12 cellular contexts compared by ENCODE assay signal in the genomic region with DNA sequence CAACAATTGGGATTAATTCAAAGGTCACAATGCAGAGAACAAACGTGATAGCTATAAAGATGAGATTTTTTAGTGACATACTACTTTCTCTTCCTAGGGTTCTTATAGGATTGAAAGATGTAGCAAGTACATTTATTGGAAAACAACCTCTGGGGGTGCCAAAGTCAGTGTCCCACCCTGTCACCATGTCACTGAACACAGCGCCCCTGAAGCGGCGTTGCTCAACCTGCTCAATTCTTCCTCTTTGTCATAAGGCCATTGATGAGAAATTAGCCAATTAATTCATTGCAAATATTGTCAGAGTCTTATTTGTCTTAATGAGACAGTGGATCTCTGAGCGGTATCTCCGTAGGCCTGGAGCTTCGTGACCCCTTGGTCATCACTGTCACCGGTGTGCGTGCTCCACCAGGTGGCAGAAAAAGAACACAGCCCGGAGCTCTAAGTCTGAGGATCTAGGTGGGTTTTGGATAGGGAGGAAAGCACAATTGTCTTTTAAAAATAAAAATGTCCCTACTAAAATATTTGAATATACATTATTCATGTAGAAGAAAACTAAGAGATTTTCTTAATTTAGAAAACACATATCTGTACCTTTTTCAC.
A peak's percentile ranks its signal among the peaks of the same experiment; 100 is the strongest.
DNase-seq lines count a peak whose midpoint lies in the region; ATAC-seq and TF ChIP-seq lines count a peak whose summit lies in the region.
"Had no signal": no experiment of that assay in that cellular context is flagged by ENCODE, and none has a peak within 500 bp of the region (broad histone marks: within the 10 kb centered on the region; RNA-seq: fewer than 3 reads in every experiment).

No MANE protein-coding gene starts in this region.

- no peak overlapping the region for H3K4me3 Mint-ChIP-seq in activated naive CD8-positive, alpha-beta T cell treated with anti-CD3 and anti-CD28 coated beads for 36 hours

- no peaks in the 10 kb centered on the region for H3K4me1 Mint-ChIP-seq in activated naive CD8-positive, alpha-beta T cell treated with anti-CD3 and anti-CD28 coated beads for 36 hours

- no peak overlapping the region for H3K9ac ChIP-seq in OCI-LY1 (ENCODE audit: low read length)

- peaks cover 4% of the 10 kb centered on the region for H3K9me3 Mint-ChIP-seq in activated naive CD8-positive, alpha-beta T cell treated with anti-CD3 and anti-CD28 coated beads for 36 hours

- H3K27ac ChIP-seq in OCI-LY1 (ENCODE audit: low read depth, low read length, poor library complexity, severe bottlenecking) (no peak overlapping the region), upper lobe of left lung (no peak overlapping the region), RWPE1 (no peak overlapping the region)

- H3K9me2 ChIP-seq in OCI-LY1 (ENCODE audit: low read depth, low read length) = no peaks in the 10 kb centered on the region

- 57 to 59% methylated on average over 10 of the region's 10 CpGs for WGBS in upper lobe of left lung, 2 donors

- no peaks in the 10 kb centered on the region for H3K9me3 ChIP-seq in OCI-LY1 (ENCODE audit: low read length)
- H3K9me3 ChIP-seq in upper lobe of left lung = peaks cover 0 to 5% (median 0%) of the 10 kb centered on the region in 4 donors

- peak; percentile 54 for TF ChIP-seq CTCF in OCI-LY1 (IDR thresholded peaks at IDR 0.05; ENCODE audit: low read length)
- no peak for TF ChIP-seq CTCF in upper lobe of left lung (IDR thresholded peaks at IDR 0.05)
- no peak for TF ChIP-seq CTCF in RWPE1 (conservative IDR thresholded peaks at IDR 0.05; ENCODE audit: low read depth)

- DNase-seq in NCI-H82 (lab: John Stamatoyannopoulos, UW) = peak; percentile 26
- DNase-seq in NCI-H82 treated with DMSO at 0.1 percent for 48 hours (lab: John Stamatoyannopoulos, UW; ENCODE audit: unreplicated experiment) = no peak
- DNase-seq in globus pallidus (ENCODE audit: low spot score) = peak; percentile 53
- DNase-seq in superior temporal gyrus (ENCODE audit: extremely low spot score) = peak; percentile 80
- DNase-seq in upper lobe of left lung = no peak
- no peak for DNase-seq in activated naive CD8-positive, alpha-beta T cell treated with anti-CD3 and anti-CD28 coated beads for 36 hours
- DNase-seq in RWPE1 (ENCODE audit: low spot score) = no peak
- DNase-seq: activated CD4-positive, CD25-positive, alpha-beta regulatory T cell; NCI-H2029 treated with DMSO at 0.1 percent for 48 hours; Right ventricle myocardium superior had no signal

- POLR2A ChIA-PET in RWPE1 (lab: Yijun Ruan, JAX; ENCODE audit: low non-redundant PET) = no interaction called here

- peaks cover 7% of the 10 kb centered on the region; the same call in 1 of the 2 replicates for H3K27me3 ChIP-seq in OCI-LY1 (ENCODE audit: insufficient read depth, low read length)
- H3K27me3 ChIP-seq in upper lobe of left lung = no peaks in the 10 kb centered on the region

- no peaks in the 10 kb centered on the region for H3K27me3 Mint-ChIP-seq in activated naive CD8-positive, alpha-beta T cell treated with anti-CD3 and anti-CD28 coated beads for 36 hours

- no peaks in the 10 kb centered on the region for H4K20me1 ChIP-seq in OCI-LY1 (ENCODE audit: insufficient read depth, low read length)

- no peak for ATAC-seq in upper lobe of left lung (ENCODE audit: low FRiP score in 2 of 2)
- ATAC-seq: sciatic nerve had no signal

- H3K27ac Mint-ChIP-seq in activated naive CD8-positive, alpha-beta T cell treated with anti-CD3 and anti-CD28 coated beads for 36 hours = no peak overlapping the region

- no peaks in the 10 kb centered on the region for H3K36me3 Mint-ChIP-seq in activated naive CD8-positive, alpha-beta T cell treated with anti-CD3 and anti-CD28 coated beads for 36 hours

- H2AFZ ChIP-seq in OCI-LY1 (ENCODE audit: low read length) = no peak overlapping the region

- no peak for TF ChIP-seq POLR2A in upper lobe of left lung (IDR thresholded peaks at IDR 0.05)

- H3K36me3 ChIP-seq in OCI-LY1 (ENCODE audit: insufficient read depth, low read length) (no peaks in the 10 kb centered on the region), upper lobe of left lung (no peaks in the 10 kb centered on the region)

- CTCF ChIA-PET in RWPE1 (lab: Yijun Ruan, JAX) = interaction anchor here (1.1 to 1.4 kb wide), 2 partner anchors 12 to 104 kb away, joined by 4 to 5 read pairs; no protein-coding TSS in a partner anchor

- no peak overlapping the region for H3K4me2 ChIP-seq in OCI-LY1 (ENCODE audit: low read length)

- H3K4me3 ChIP-seq in OCI-LY1 (ENCODE audit: low read depth, low read length, poor library complexity, severe bottlenecking) = no peak overlapping the region
- no peak overlapping the region for H3K4me3 ChIP-seq in upper lobe of left lung

- H3F3A ChIP-seq in OCI-LY1 (ENCODE audit: insufficient read depth, low read length) = no peaks in the 10 kb centered on the region

- no peak for TF ChIP-seq EP300 in upper lobe of left lung (IDR thresholded peaks at IDR 0.05)

- no peaks in the 10 kb centered on the region for H3K79me2 ChIP-seq in OCI-LY1 (ENCODE audit: insufficient read depth, low read length)

- H3K4me1 ChIP-seq in OCI-LY1 (ENCODE audit: insufficient read depth, low read length, severe bottlenecking) (no peaks in the 10 kb centered on the region), upper lobe of left lung (no peaks in the 10 kb centered on the region)

Comparison
In these comparisons a context has a peak if more than half of its experiments do, and no peak if none do; other contexts are left out.
1. DNase-seq: peak in NCI-H82 (single experiment), globus pallidus (single experiment) and superior temporal gyrus (single experiment); none in NCI-H82 treated with DMSO at 0.1 percent for 48 hours (single experiment), upper lobe of left lung (0 of 2), activated naive CD8-positive, alpha-beta T cell treated with anti-CD3 and anti-CD28 coated beads for 36 hours (single experiment) and RWPE1 (single experiment).